ENCODE assay signal across 7 cellular contexts in the genomic region with DNA sequence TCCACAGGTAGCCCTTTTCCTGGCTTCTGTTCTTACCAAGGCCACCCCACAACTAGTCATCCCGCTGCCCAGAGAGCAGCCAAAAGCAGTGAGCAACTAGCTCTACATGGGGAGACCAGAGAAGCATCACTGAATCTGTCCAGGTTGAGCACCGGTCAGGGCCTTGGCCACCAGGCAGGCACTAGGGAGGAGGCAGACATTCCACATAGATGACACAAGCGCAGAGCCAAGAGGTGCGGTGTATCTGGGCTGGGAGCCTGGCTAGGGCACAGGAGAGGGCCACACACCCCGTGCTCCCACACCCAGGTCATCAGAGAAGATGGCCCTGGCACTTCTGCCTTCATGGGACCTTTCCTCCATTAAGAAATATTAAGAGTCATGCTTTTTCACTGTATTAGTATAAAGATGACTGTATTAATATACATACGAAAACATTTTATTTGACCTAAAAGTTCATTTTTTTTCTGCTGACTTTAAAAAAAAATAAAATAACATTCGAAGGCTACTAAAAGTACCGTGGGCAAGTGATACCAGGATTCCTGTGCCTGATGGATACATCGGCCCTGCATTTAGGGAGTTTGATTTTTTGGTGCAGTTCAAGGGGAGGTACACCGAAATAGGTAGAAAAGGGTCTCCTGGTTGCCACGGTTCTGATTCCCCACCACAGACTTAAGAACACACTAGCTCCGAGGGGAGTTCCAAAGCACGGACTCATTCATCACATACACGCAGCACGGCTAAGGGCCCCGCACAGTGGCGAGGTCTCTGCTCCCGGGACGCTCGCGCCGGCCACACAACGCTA. TPM values are rescaled to one million over a fixed set of nuclear protein-coding genes. Genes with fewer than 3 reads are reported as not detected.
DNase-seq lines count a peak whose midpoint lies in the region; ATAC-seq, FAIRE-seq and TF ChIP-seq lines count a peak whose summit lies in the region.

No MANE protein-coding gene starts in this region.

- H3K9me3 ChIP-seq in keratinocyte (ENCODE audit: control insufficient read depth, low read depth, low read length) (no peaks in the 10 kb centered on the region), stomach smooth muscle (ENCODE audit: control insufficient read depth in 2 of 2, low read length in 2 of 2) (no peaks in the 10 kb centered on the region)

- no peaks in the 10 kb centered on the region for H3K36me3 ChIP-seq in KMS-11 (ENCODE audit: insufficient read depth)
- H3K36me3 ChIP-seq in keratinocyte (ENCODE audit: control insufficient read depth in 2 of 2, extremely low read depth in 1 of 2, insufficient read depth in 2 of 2, low read length in 2 of 2) = peaks cover 5 to 12% of the 10 kb centered on the region in 2 experiments
- peaks cover 0 to 2% of the 10 kb centered on the region in 2 donors for H3K36me3 ChIP-seq in stomach smooth muscle (ENCODE audit: control insufficient read depth in 2 of 2, insufficient read depth in 2 of 2, low read length in 2 of 2)

- H3K27ac ChIP-seq in KMS-11 = no peak overlapping the region
- H3K27ac ChIP-seq in keratinocyte (ENCODE audit: control insufficient read depth, insufficient read depth, low read length) = peak overlapping the region; percentile 73
- H3K27ac ChIP-seq in stomach smooth muscle (ENCODE audit: low read length) = peak overlapping the region; percentile 69

- peaks cover 15% of the 10 kb centered on the region for H3K9me1 ChIP-seq in keratinocyte (ENCODE audit: control insufficient read depth, extremely low read depth, insufficient read depth, low read length)

- H3K4me2 ChIP-seq in KMS-11 (peak overlapping the region; percentile 77), keratinocyte (ENCODE audit: control insufficient read depth, extremely low read depth, insufficient read depth, low read depth, low read length) (peak overlapping the region; percentile 88)

- H2AFZ ChIP-seq in KMS-11 (ENCODE audit: low read depth) (peak overlapping the region; percentile 41; the same call in 1 of the 2 replicates), keratinocyte (ENCODE audit: control insufficient read depth, low read length) (peak overlapping the region; percentile 59)

- H3K4me1 ChIP-seq in KMS-11 (ENCODE audit: low read depth, poor library complexity, severe bottlenecking) (peaks cover 46% of the 10 kb centered on the region), keratinocyte (ENCODE audit: control insufficient read depth, extremely low read depth, insufficient read depth, low read length) (peaks cover 20% of the 10 kb centered on the region), stomach smooth muscle (ENCODE audit: control insufficient read depth, insufficient read depth, low read length) (peaks cover 51% of the 10 kb centered on the region)

- in situ Hi-C loops in astrocyte of the cerebellum (cut with HindIII; ENCODE audit: low sequenced_read_pairs) = no loop called here

- DNase-seq in astrocyte of the cerebellum (ENCODE audit: low read depth) (no peak), keratinocyte (ENCODE audit: low read depth, low spot score) (no peak), retina (no peak)
- no peak for DNase-seq in activated effector memory CD4-positive, alpha-beta T cell treated with anti-CD3 and anti-CD28 coated beads, Interleukin-2, amount 50 U/mL, for 16 hours

- H3K79me2 ChIP-seq in KMS-11 (ENCODE audit: insufficient read depth, low read depth) (peaks cover 47% of the 10 kb centered on the region), keratinocyte (ENCODE audit: control insufficient read depth, insufficient read depth, low read length) (peaks cover 59% of the 10 kb centered on the region)

- H3K27me3 ChIP-seq in KMS-11 (ENCODE audit: insufficient read depth, low read depth) (no peaks in the 10 kb centered on the region), keratinocyte (ENCODE audit: control insufficient read depth, extremely low read depth, insufficient read depth, low read length) (no peaks in the 10 kb centered on the region), stomach smooth muscle (ENCODE audit: control insufficient read depth in 1 of 2, insufficient read depth in 2 of 2, low read length in 2 of 2) (no peaks in the 10 kb centered on the region)

- peak; percentile 7 for ATAC-seq in GM19035 (IDR thresholded peaks at IDR 0.05; ENCODE audit: unreplicated experiment)

- dilution Hi-C loops in keratinocyte (cut with MboI; ENCODE audit: extremely low pct_ligation_motif_present, low sequenced_read_pairs) = no loop called here

- FAIRE-seq in keratinocyte (lab: Jason Lieb, UNC) = peak; percentile 44

- H3K4me3 ChIP-seq in KMS-11 (IDR thresholded peaks at IDR 0.05; ENCODE audit: insufficient read depth, low read depth, low read length) = no peak overlapping the region
- peak overlapping the region; percentile 79 for H3K4me3 ChIP-seq in astrocyte of the cerebellum (ENCODE audit: low read depth, low read length)
- H3K4me3 ChIP-seq in keratinocyte (ENCODE audit: control insufficient read depth in 2 of 3, extremely low read depth in 1 of 3, insufficient read depth in 2 of 3, low read depth in 1 of 3, low read length in 3 of 3) = peak overlapping the region; percentile 83 to 90 (median 86)
- H3K4me3 ChIP-seq in stomach smooth muscle (ENCODE audit: low read length in 2 of 2) = peak overlapping the region; percentile 91 to 96

- H4K20me1 ChIP-seq in KMS-11 (ENCODE audit: insufficient read depth) (peaks cover 18% of the 10 kb centered on the region; the same call in 1 of the 2 replicates), keratinocyte (ENCODE audit: control insufficient read depth, extremely low read depth, insufficient read depth, low read length) (peaks cover 25% of the 10 kb centered on the region)

- peak overlapping the region; percentile 60; the same call in 1 of the 2 replicates for H3K9ac ChIP-seq in KMS-11
- H3K9ac ChIP-seq in keratinocyte (ENCODE audit: control insufficient read depth, extremely low read depth, insufficient read depth, low read length) = peak overlapping the region; percentile 90
- peak overlapping the region; percentile 67 to 84 for H3K9ac ChIP-seq in stomach smooth muscle (ENCODE audit: low read length in 2 of 2)

- TF ChIP-seq CTCF in KMS-11 (conservative IDR thresholded peaks at IDR 0.05; ENCODE audit: low read depth, low read length) (no peak), astrocyte of the cerebellum (IDR thresholded peaks at IDR 0.05; ENCODE audit: low read depth, low read length, missing control alignments) (no peak), keratinocyte (optimal IDR thresholded peaks at IDR 0.05 in 1 of 3, IDR thresholded peaks at IDR 0.05 in 1 of 3, conservative IDR thresholded peaks at IDR 0.05 in 1 of 3; ENCODE audit: extremely low read depth in 1 of 3, insufficient read depth in 2 of 3, low read length in 3 of 3) (no peak)

RNA-seq across cellular contexts. Expression of a gene that starts 1.2 kb away (rescaled TPM):
- 23.2 to 67.6 TPM (median 34.1 TPM) in 3 replicates for polyA plus RNA-seq in keratinocyte
- 16.6 TPM for polyA plus RNA-seq in keratinocyte (2011; ENCODE audit: low read depth)
- polyA plus RNA-seq in keratinocyte (2011; cell fraction: cytosol; rRNA removed) = 24.9 and 27.7 TPM in 2 replicates
- polyA plus RNA-seq in keratinocyte (2011; cell fraction: nucleus; rRNA removed) = 124 and 131 TPM in 2 replicates
- polyA plus RNA-seq in keratinocyte (2012; ENCODE audit: low replicate concordance) = 49.5 and 56.8 TPM in 2 replicates
- polyA minus RNA-seq in keratinocyte = 60.2 to 164 TPM (median 66.0 TPM) in 3 replicates
- 57.0 TPM for polyA minus RNA-seq in keratinocyte (2011; cell fraction: cytosol; rRNA and poly(A)+ RNA removed)
- 105 and 156 TPM in 2 replicates for polyA minus RNA-seq in keratinocyte (2011; cell fraction: nucleus; rRNA and poly(A)+ RNA removed)

RNA-seq across cellular contexts. Expression of a gene that starts 10.1 kb away (rescaled TPM):
- polyA plus RNA-seq in keratinocyte = not detected in 3 replicates
- polyA plus RNA-seq in keratinocyte (2011; ENCODE audit: low read depth) = not detected
- not detected in 2 replicates for polyA plus RNA-seq in keratinocyte (2011; cell fraction: cytosol; rRNA removed)
- polyA plus RNA-seq in keratinocyte (2011; cell fraction: nucleus; rRNA removed) = not detected in 2 replicates
- not detected in 2 replicates for polyA plus RNA-seq in keratinocyte (2012; ENCODE audit: low replicate concordance)
- polyA minus RNA-seq in keratinocyte = not detected in 3 replicates
- not detected for polyA minus RNA-seq in keratinocyte (2011; cell fraction: cytosol; rRNA and poly(A)+ RNA removed)
- polyA minus RNA-seq in keratinocyte (2011; cell fraction: nucleus; rRNA and poly(A)+ RNA removed) = not detected in 2 replicates

RNA-seq across cellular contexts. Expression of a gene that starts 23.4 kb away (rescaled TPM):
- polyA plus RNA-seq in keratinocyte = 10.0 to 16.5 TPM (median 10.7 TPM) in 3 replicates
- 8.0 TPM for polyA plus RNA-seq in keratinocyte (2011; ENCODE audit: low read depth)
- 6.2 and 13.5 TPM in 2 replicates for polyA plus RNA-seq in keratinocyte (2011; cell fraction: cytosol; rRNA removed)
- 13.5 and 17.6 TPM in 2 replicates for polyA plus RNA-seq in keratinocyte (2011; cell fraction: nucleus; rRNA removed)
- 13.4 and 13.5 TPM in 2 replicates for polyA plus RNA-seq in keratinocyte (2012; ENCODE audit: low replicate concordance)
- 3.6 to 8.2 TPM (median 6.0 TPM) in 3 replicates for polyA minus RNA-seq in keratinocyte
- polyA minus RNA-seq in keratinocyte (2011; cell fraction: cytosol; rRNA and poly(A)+ RNA removed) = 9.8 TPM
- 4.6 and 8.5 TPM in 2 replicates for polyA minus RNA-seq in keratinocyte (2011; cell fraction: nucleus; rRNA and poly(A)+ RNA removed)

RNA-seq across cellular contexts. Expression of a gene that starts 29.1 kb away (rescaled TPM):
- polyA plus RNA-seq in keratinocyte = not detected in 3 replicates
- not detected for polyA plus RNA-seq in keratinocyte (2011; ENCODE audit: low read depth)
- polyA plus RNA-seq in keratinocyte (2011; cell fraction: cytosol; rRNA removed) = not detected in 2 replicates
- polyA plus RNA-seq in keratinocyte (2011; cell fraction: nucleus; rRNA removed) = not detected in 2 replicates
- polyA plus RNA-seq in keratinocyte (2012; ENCODE audit: low replicate concordance) = not detected in 2 replicates
- not detected in 3 replicates for polyA minus RNA-seq in keratinocyte
- polyA minus RNA-seq in keratinocyte (2011; cell fraction: cytosol; rRNA and poly(A)+ RNA removed) = not detected
- polyA minus RNA-seq in keratinocyte (2011; cell fraction: nucleus; rRNA and poly(A)+ RNA removed) = not detected in 2 replicates

RNA-seq across cellular contexts. Expression of a gene that starts 57.5 kb away (rescaled TPM):
- polyA plus RNA-seq in keratinocyte = 27.7 to 61.6 TPM (median 37.2 TPM) in 3 replicates
- polyA plus RNA-seq in keratinocyte (2011; ENCODE audit: low read depth) = 11.9 TPM
- 36.3 and 86.3 TPM in 2 replicates for polyA plus RNA-seq in keratinocyte (2011; cell fraction: cytosol; rRNA removed)
- polyA plus RNA-seq in keratinocyte (2011; cell fraction: nucleus; rRNA removed) = 35.0 and 40.1 TPM in 2 replicates
- 46.2 and 108 TPM in 2 replicates for polyA plus RNA-seq in keratinocyte (2012; ENCODE audit: low replicate concordance)
- 41.3 to 114 TPM (median 57.3 TPM) in 3 replicates for polyA minus RNA-seq in keratinocyte
- polyA minus RNA-seq in keratinocyte (2011; cell fraction: cytosol; rRNA and poly(A)+ RNA removed) = 133 TPM
- polyA minus RNA-seq in keratinocyte (2011; cell fraction: nucleus; rRNA and poly(A)+ RNA removed) = 14.7 and 18.0 TPM in 2 replicates
